ENCODE assay signal across 12 cellular contexts in the genomic region with DNA sequence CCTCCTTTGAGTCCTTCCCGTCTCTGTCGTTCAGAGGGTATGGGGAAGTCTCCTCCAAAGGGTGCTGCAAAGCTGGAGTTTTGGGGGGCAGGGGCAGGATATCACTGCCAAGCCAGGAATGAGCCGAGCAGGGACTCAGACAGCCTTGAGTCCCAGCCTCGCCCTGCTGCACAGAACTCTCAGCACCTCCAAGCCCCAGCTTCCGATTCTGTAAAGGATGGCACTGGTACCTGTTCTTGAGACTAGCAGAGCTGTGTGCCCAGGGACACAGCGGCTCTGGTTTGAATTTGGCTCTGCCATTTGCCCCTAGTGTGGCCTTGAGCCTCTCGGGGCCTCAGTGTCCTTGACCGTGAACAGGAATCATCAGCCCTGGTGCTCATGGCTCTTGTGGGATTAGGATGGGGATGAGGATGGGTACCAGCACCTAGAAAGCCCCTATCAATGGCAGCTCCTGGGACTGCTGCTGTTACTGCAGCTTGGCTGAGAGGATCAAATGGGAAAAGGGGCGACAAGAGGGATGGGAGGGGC. TPM values are rescaled to one million over a fixed set of nuclear protein-coding genes. Genes with fewer than 3 reads are reported as not detected.
DNase-seq lines count a peak whose midpoint lies in the region; ATAC-seq and TF ChIP-seq lines count a peak whose summit lies in the region.
"Had no signal": no experiment of that assay in that cellular context is flagged by ENCODE, and none has a peak within 500 bp of the region (broad histone marks: within the 10 kb centered on the region; RNA-seq: fewer than 3 reads in every experiment).

No MANE protein-coding gene starts in this region.

- H3K36me3 Mint-ChIP-seq in activated naive CD8-positive, alpha-beta T cell treated with anti-CD3 and anti-CD28 coated beads, Interleukin-2, amount 10 ng/mL, durations not matched to agents 7 days and 5 days: no peaks in the 10 kb centered on the region
- no peaks in the 10 kb centered on the region for H3K36me3 Mint-ChIP-seq in activated naive CD8-positive, alpha-beta T cell treated with anti-CD3 and anti-CD28 coated beads, Interleukin-2, amount 50 U/mL, for 24 hours (ENCODE audit: low read depth)
- H3K36me3 Mint-ChIP-seq in naive B cell: no peaks in the 10 kb centered on the region
- H3K36me3 Mint-ChIP-seq: stimulated activated memory B cell treated with anti-CD40 and anti-IgM and Interleukin-4, amounts not matched to agents 10 μg/mL and 1 μg/mL and 100 μg/mL, for 72 hours had no signal

- H3K36me3 ChIP-seq in colonic mucosa (no peaks in the 10 kb centered on the region), uterus (no peaks in the 10 kb centered on the region)
- H3K36me3 ChIP-seq: heart right ventricle had no signal

- POLR2A ChIA-PET in activated naive CD8-positive, alpha-beta T cell treated with anti-CD3 and anti-CD28 coated beads, Interleukin-2, amount 10 ng/mL, durations not matched to agents 7 days and 5 days (lab: Charles Lee): no interaction called here

- no peak overlapping the region for H3K27ac Mint-ChIP-seq in activated naive CD8-positive, alpha-beta T cell treated with anti-CD3 and anti-CD28 coated beads, Interleukin-2, amount 10 ng/mL, durations not matched to agents 7 days and 5 days
- H3K27ac Mint-ChIP-seq in activated naive CD8-positive, alpha-beta T cell treated with anti-CD3 and anti-CD28 coated beads, Interleukin-2, amount 50 U/mL, for 24 hours: no peak overlapping the region
- H3K27ac Mint-ChIP-seq in naive B cell: peak overlapping the region in 2 of 6 donors; percentile 29 to 32
- H3K27ac Mint-ChIP-seq: activated CD4-positive, alpha-beta T cell treated with anti-CD3 and anti-CD28 coated beads, Interleukin-2, amount 10 ng/mL, durations not matched to agents 24 days and 14 days; stimulated activated memory B cell treated with anti-CD40 and anti-IgM and Interleukin-4, amounts not matched to agents 10 μg/mL and 1 μg/mL and 100 μg/mL, for 72 hours had no signal

- H3K27ac ChIP-seq in colonic mucosa (peak overlapping the region; percentile 76), uterus (peak overlapping the region; percentile 78 to 86)

- ATAC-seq in activated naive CD8-positive, alpha-beta T cell treated with anti-CD3 and anti-CD28 coated beads, Interleukin-2, amount 10 ng/mL, durations not matched to agents 7 days and 5 days (ENCODE audit: low read depth): peak; percentile 18
- ATAC-seq in activated naive CD8-positive, alpha-beta T cell treated with anti-CD3 and anti-CD28 coated beads, Interleukin-2, amount 50 U/mL, for 24 hours: no peak
- peak in 1 of 2 donors; percentile 35 for ATAC-seq in naive B cell (ENCODE audit: low read depth in 2 of 2)
- ATAC-seq: stimulated activated memory B cell treated with anti-CD40 and anti-IgM and Interleukin-4, amounts not matched to agents 10 μg/mL and 1 μg/mL and 100 μg/mL, for 72 hours had no signal

- no peak for DNase-seq in activated naive CD8-positive, alpha-beta T cell treated with anti-CD3 and anti-CD28 coated beads, Interleukin-2, amount 10 ng/mL, durations not matched to agents 7 days and 5 days
- DNase-seq in activated naive CD8-positive, alpha-beta T cell treated with anti-CD3 and anti-CD28 coated beads, Interleukin-2, amount 50 U/mL, for 24 hours: no peak
- no peak for DNase-seq in colonic mucosa
- DNase-seq in naive B cell: no peak
- no peak for DNase-seq in uterus
- no peak for DNase-seq in activated CD4-positive, alpha-beta T cell treated with anti-CD3 and anti-CD28 coated beads, Interleukin-2, amount 50 U/mL, for 4 hours
- no peak for DNase-seq in pons (ENCODE audit: low spot score)
- no peak for DNase-seq in foreskin melanocyte
- DNase-seq: activated CD4-positive, alpha-beta T cell treated with anti-CD3 and anti-CD28 coated beads, Interleukin-2, amount 10 ng/mL, durations not matched to agents 24 days and 14 days; activated effector memory CD4-positive, alpha-beta T cell treated with Interleukin-2 at 50 U/mL for 16 hours had no signal

- H3K27me3 ChIP-seq in colonic mucosa (no peaks in the 10 kb centered on the region), uterus (no peaks in the 10 kb centered on the region)

- no peaks in the 10 kb centered on the region for H3K9me3 Mint-ChIP-seq in activated naive CD8-positive, alpha-beta T cell treated with anti-CD3 and anti-CD28 coated beads, Interleukin-2, amount 10 ng/mL, durations not matched to agents 7 days and 5 days
- no peaks in the 10 kb centered on the region for H3K9me3 Mint-ChIP-seq in activated naive CD8-positive, alpha-beta T cell treated with anti-CD3 and anti-CD28 coated beads, Interleukin-2, amount 50 U/mL, for 24 hours
- peaks cover 0 to 3% (median 0%) of the 10 kb centered on the region in 7 donors for H3K9me3 Mint-ChIP-seq in naive B cell
- H3K9me3 Mint-ChIP-seq: activated CD4-positive, alpha-beta T cell treated with anti-CD3 and anti-CD28 coated beads, Interleukin-2, amount 10 ng/mL, durations not matched to agents 24 days and 14 days; stimulated activated memory B cell treated with anti-CD40 and anti-IgM and Interleukin-4, amounts not matched to agents 10 μg/mL and 1 μg/mL and 100 μg/mL, for 72 hours had no signal

- H3K4me1 ChIP-seq in colonic mucosa (no peaks in the 10 kb centered on the region), uterus (peaks cover 0 to 4% of the 10 kb centered on the region in 2 donors)

- H3K4me3 ChIP-seq in colonic mucosa (peak overlapping the region; percentile 65), uterus (no peak overlapping the region)

- H3K9me3 ChIP-seq in colonic mucosa: no peaks in the 10 kb centered on the region
- H3K9me3 ChIP-seq in uterus: no peaks in the 10 kb centered on the region
- H3K9me3 ChIP-seq: heart right ventricle had no signal

- peaks cover 57% of the 10 kb centered on the region for H3K27me3 Mint-ChIP-seq in activated naive CD8-positive, alpha-beta T cell treated with anti-CD3 and anti-CD28 coated beads, Interleukin-2, amount 10 ng/mL, durations not matched to agents 7 days and 5 days
- H3K27me3 Mint-ChIP-seq in activated naive CD8-positive, alpha-beta T cell treated with anti-CD3 and anti-CD28 coated beads, Interleukin-2, amount 50 U/mL, for 24 hours: peaks cover 57% of the 10 kb centered on the region
- H3K27me3 Mint-ChIP-seq in naive B cell: peaks cover 35 to 68% (median 66%) of the 10 kb centered on the region in 3 donors

- peak overlapping the region; percentile 79 to 86 for H3K9ac ChIP-seq in colonic mucosa (ENCODE audit: low read depth in 2 of 2, low read length in 2 of 2)

- TF ChIP-seq CTCF in colonic mucosa (IDR thresholded peaks at IDR 0.05) (no peak), uterus (IDR thresholded peaks at IDR 0.05) (no peak)

- peaks cover 7% of the 10 kb centered on the region for H3K4me1 Mint-ChIP-seq in activated naive CD8-positive, alpha-beta T cell treated with anti-CD3 and anti-CD28 coated beads, Interleukin-2, amount 10 ng/mL, durations not matched to agents 7 days and 5 days
- peaks cover 9% of the 10 kb centered on the region for H3K4me1 Mint-ChIP-seq in activated naive CD8-positive, alpha-beta T cell treated with anti-CD3 and anti-CD28 coated beads, Interleukin-2, amount 50 U/mL, for 24 hours
- H3K4me1 Mint-ChIP-seq in naive B cell: peaks cover 17 to 22% (median 18%) of the 10 kb centered on the region in 3 donors

- intact Hi-C loops in colonic mucosa (cut with DNase I): no loop called here
- intact Hi-C loops in uterus (cut with DNase I; ENCODE audit: low total_unique reads): no loop called here

- no peak overlapping the region for H3K4me3 Mint-ChIP-seq in activated naive CD8-positive, alpha-beta T cell treated with anti-CD3 and anti-CD28 coated beads, Interleukin-2, amount 10 ng/mL, durations not matched to agents 7 days and 5 days
- no peak overlapping the region for H3K4me3 Mint-ChIP-seq in activated naive CD8-positive, alpha-beta T cell treated with anti-CD3 and anti-CD28 coated beads, Interleukin-2, amount 50 U/mL, for 24 hours
- peak overlapping the region in 6 of 8 donors; percentile 4 to 79 (median 33) for H3K4me3 Mint-ChIP-seq in naive B cell
- H3K4me3 Mint-ChIP-seq: activated CD4-positive, alpha-beta T cell treated with anti-CD3 and anti-CD28 coated beads, Interleukin-2, amount 10 ng/mL, durations not matched to agents 24 days and 14 days had no signal

- TF ChIP-seq POLR2A in uterus (IDR thresholded peaks at IDR 0.05): no peak

RNA-seq across cellular contexts. Expression of a gene that starts 1.5 kb away (rescaled TPM):
- under 1 TPM in 1 of 2 experiments, not detected in 1; 0.26 TPM for total RNA-seq in activated naive CD8-positive, alpha-beta T cell treated with anti-CD3 and anti-CD28 coated beads, Interleukin-2, amount 10 ng/mL, durations not matched to agents 7 days and 5 days
- 100 to 1,000 TPM; 167 to 213 TPM for total RNA-seq in colonic mucosa
- polyA plus RNA-seq in naive B cell (ENCODE audit: low read depth in 6 of 6): not detected
- total RNA-seq in uterus: 10 to 100 TPM; 12.9 to 96.9 (median 74.3) TPM
- total RNA-seq: activated CD4-positive, alpha-beta T cell treated with anti-CD3 and anti-CD28 coated beads, Interleukin-2, amount 10 ng/mL, durations not matched to agents 24 days and 14 days had no signal

RNA-seq across cellular contexts. Expression of a gene that starts 14.8 kb away (rescaled TPM):
- total RNA-seq in activated naive CD8-positive, alpha-beta T cell treated with anti-CD3 and anti-CD28 coated beads, Interleukin-2, amount 10 ng/mL, durations not matched to agents 7 days and 5 days: not detected
- total RNA-seq in colonic mucosa (10 to 100 TPM; 11.5 to 17.0 TPM), uterus (not detected)
- not detected for polyA plus RNA-seq in naive B cell (ENCODE audit: low read depth in 6 of 6)
- total RNA-seq: activated CD4-positive, alpha-beta T cell treated with anti-CD3 and anti-CD28 coated beads, Interleukin-2, amount 10 ng/mL, durations not matched to agents 24 days and 14 days; heart right ventricle had no signal
- polyA plus RNA-seq: heart right ventricle had no signal

RNA-seq across cellular contexts. Expression of a gene that starts 21.0 kb away (rescaled TPM):
- 1 to 10 TPM; 1.6 to 2.7 TPM for total RNA-seq in activated naive CD8-positive, alpha-beta T cell treated with anti-CD3 and anti-CD28 coated beads, Interleukin-2, amount 10 ng/mL, durations not matched to agents 7 days and 5 days
- total RNA-seq in colonic mucosa (10 to 100 TPM in 1 of 2 donors, 1 to 10 TPM in 1; 3.2 to 16.0 TPM), uterus (1 to 10 TPM in 2 of 4 donors, under 1 TPM in 1, not detected in 1; 0.29 to 2.1 (median 1.6) TPM)
- 1 to 10 TPM in 1 of 6 donors, under 1 TPM in 1, not detected in 4; 0.73 to 1.3 TPM for polyA plus RNA-seq in naive B cell (ENCODE audit: low read depth in 6 of 6)

RNA-seq across cellular contexts. Expression of a gene that starts 50.4 kb away (rescaled TPM):
- total RNA-seq in activated naive CD8-positive, alpha-beta T cell treated with anti-CD3 and anti-CD28 coated beads, Interleukin-2, amount 10 ng/mL, durations not matched to agents 7 days and 5 days: 1 to 10 TPM; 1.8 to 1.9 TPM
- 1 to 10 TPM; 2.4 to 3.2 TPM for total RNA-seq in colonic mucosa
- 1 to 10 TPM in 3 of 6 donors, under 1 TPM in 3; 0.11 to 1.3 (median 0.94) TPM for polyA plus RNA-seq in naive B cell (ENCODE audit: low read depth in 6 of 6)
- 1 to 10 TPM in 2 of 4 donors, under 1 TPM in 1, not detected in 1; 0.59 to 1.9 (median 1.0) TPM for total RNA-seq in uterus

Comparison
In these comparisons a context has a peak if more than half of its experiments do, and no peak if none do; other contexts are left out.
1. H3K4me3 Mint-ChIP-seq: peak in naive B cell (6 of 8); none in activated naive CD8-positive, alpha-beta T cell treated with anti-CD3 and anti-CD28 coated beads, Interleukin-2, amount 10 ng/mL, durations not matched to agents 7 days and 5 days (single experiment) and activated naive CD8-positive, alpha-beta T cell treated with anti-CD3 and anti-CD28 coated beads, Interleukin-2, amount 50 U/mL, for 24 hours (single experiment).
2. RNA of a gene that starts 1.5 kb away (total RNA-seq): 167 to 213 TPM in colonic mucosa and 12.9 to 96.9 TPM in uterus; 0.26 TPM in activated naive CD8-positive, alpha-beta T cell treated with anti-CD3 and anti-CD28 coated beads, Interleukin-2, amount 10 ng/mL, durations not matched to agents 7 days and 5 days; every median in the first group is over 10 times any median in the second.
3. RNA of a gene that starts 14.8 kb away (total RNA-seq): 11.5 to 17.0 TPM in colonic mucosa; not detected in activated naive CD8-positive, alpha-beta T cell treated with anti-CD3 and anti-CD28 coated beads, Interleukin-2, amount 10 ng/mL, durations not matched to agents 7 days and 5 days and not detected in uterus; every median in the first group is over 10 times any median in the second.